8 cellular contexts compared by ENCODE assay signal in the genomic region with DNA sequence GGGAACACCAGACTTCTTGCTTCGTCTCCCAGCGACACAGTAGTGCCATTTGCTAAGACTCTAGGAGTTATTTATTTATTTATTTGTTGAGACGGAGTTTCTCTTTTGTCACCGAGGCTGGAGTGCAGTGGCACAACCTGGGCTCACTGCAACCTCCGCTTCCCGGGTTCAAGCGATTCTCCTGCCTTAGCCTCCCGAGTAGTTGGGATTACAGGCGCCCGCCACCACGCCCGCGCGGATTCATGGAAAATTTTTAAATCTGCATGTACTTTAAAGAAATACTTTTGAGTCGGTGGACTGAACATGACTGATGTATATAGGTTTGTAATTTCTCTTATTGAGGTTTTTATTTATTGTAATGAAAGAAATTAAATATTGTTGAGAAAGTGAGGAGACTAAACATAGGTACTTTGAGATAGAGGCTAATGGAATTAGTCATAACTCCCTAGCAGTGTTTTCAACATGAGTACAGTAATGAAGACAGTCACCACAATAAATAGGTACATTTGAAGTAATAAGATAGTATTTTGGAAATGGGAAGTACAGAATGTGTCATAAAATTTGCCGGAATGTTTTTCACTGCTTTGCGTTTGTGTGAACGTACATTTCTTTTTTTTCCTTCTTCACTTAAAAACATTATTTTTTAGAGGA. TPM values are rescaled to one million over a fixed set of nuclear protein-coding genes. Genes with fewer than 3 reads are reported as not detected.
A peak's percentile ranks its signal among the peaks of the same experiment; 100 is the strongest.
DNase-seq lines count a peak whose midpoint lies in the region; ATAC-seq and TF ChIP-seq lines count a peak whose summit lies in the region.

No MANE protein-coding gene starts in this region.

- H3K27me3 Mint-ChIP-seq in CD4-positive, CD25-positive, alpha-beta regulatory T cell, result peaks cover 4% of the 10 kb centered on the region
- H3K27me3 Mint-ChIP-seq in natural killer cell (ENCODE audit: low read depth in 2 of 2), result peaks cover 0 to 6% of the 10 kb centered on the region in 2 donors

- H3K4me1 ChIP-seq in CD4-positive, CD25-positive, alpha-beta regulatory T cell (ENCODE audit: control insufficient read depth, insufficient read depth, low read length, poor library complexity, severe bottlenecking), result peaks cover 14% of the 10 kb centered on the region
- H3K4me1 ChIP-seq in Karpas-422 (ENCODE audit: low read length), result peaks cover 37% of the 10 kb centered on the region

- H3K9me3 Mint-ChIP-seq in CD4-positive, CD25-positive, alpha-beta regulatory T cell, result peaks cover 0 to 4% (median 0%) of the 10 kb centered on the region in 7 donors
- no peaks in the 10 kb centered on the region for H3K9me3 Mint-ChIP-seq in natural killer cell

- H3K9ac ChIP-seq in Karpas-422 (ENCODE audit: low read length), result peak overlapping the region; percentile 99

- H2AFZ ChIP-seq in Karpas-422 (ENCODE audit: low read length), result no peak overlapping the region

- DNase-seq in CD4-positive, CD25-positive, alpha-beta regulatory T cell, result no peak
- DNase-seq in Karpas-422 (no peak), dorsolateral prefrontal cortex (no peak), natural killer cell (no peak), mesenteric fat pad (ENCODE audit: low spot score) (no peak), middle frontal gyrus (ENCODE audit: extremely low spot score, low spot score) (no peak), NCI-H1694 (lab: John Stamatoyannopoulos, UW) (no peak)

- H3K9me3 ChIP-seq in CD4-positive, CD25-positive, alpha-beta regulatory T cell (ENCODE audit: control insufficient read depth in 2 of 2, low read length in 2 of 2), result no peaks in the 10 kb centered on the region
- no peaks in the 10 kb centered on the region for H3K9me3 ChIP-seq in Karpas-422 (ENCODE audit: low read length)

- peak overlapping the region; percentile 79 for H3K4me2 ChIP-seq in Karpas-422 (ENCODE audit: low read depth, low read length, poor library complexity, severe bottlenecking)

- no peak overlapping the region for H3K27ac ChIP-seq in CD4-positive, CD25-positive, alpha-beta regulatory T cell (ENCODE audit: insufficient read depth, low read length, poor library complexity, severe bottlenecking)
- H3K27ac ChIP-seq in Karpas-422 (ENCODE audit: low read length) (peak overlapping the region; percentile 72), dorsolateral prefrontal cortex (peak overlapping the region in 7 of 59 donors; percentile 46 to 93 (median 84))

- TF ChIP-seq CTCF in dorsolateral prefrontal cortex (IDR thresholded peaks at IDR 0.05 in 54 of 56, conservative IDR thresholded peaks at IDR 0.05 in 2 of 56; ENCODE audit: low read depth in 1 of 56, partially characterized antibody in 56 of 56) (no peak), natural killer cell (IDR thresholded peaks at IDR 0.05) (no peak)

- H3K27me3 ChIP-seq in CD4-positive, CD25-positive, alpha-beta regulatory T cell (ENCODE audit: control insufficient read depth, insufficient read depth, low read length), result peaks cover 7% of the 10 kb centered on the region
- H3K27me3 ChIP-seq in Karpas-422 (ENCODE audit: low read length), result no peaks in the 10 kb centered on the region
- H3K27me3 ChIP-seq in dorsolateral prefrontal cortex, result no peaks in the 10 kb centered on the region

- H3K4me1 Mint-ChIP-seq in CD4-positive, CD25-positive, alpha-beta regulatory T cell, result peaks cover 17 to 50% (median 28%) of the 10 kb centered on the region in 4 donors
- H3K4me1 Mint-ChIP-seq in natural killer cell, result peaks cover 26 to 27% of the 10 kb centered on the region in 2 donors

- peaks cover 5% of the 10 kb centered on the region for H3K36me3 Mint-ChIP-seq in CD4-positive, CD25-positive, alpha-beta regulatory T cell
- no peaks in the 10 kb centered on the region for H3K36me3 Mint-ChIP-seq in natural killer cell

- intact Hi-C loops in dorsolateral prefrontal cortex (cut with DNase I) (loop anchor here (10.0 kb wide), 1 partner anchor 185 kb away; no protein-coding TSS in a partner anchor), natural killer cell (cut with micrococcal nuclease) (no loop called here)

- no peaks in the 10 kb centered on the region for H3K9me2 ChIP-seq in Karpas-422 (replicated peaks; ENCODE audit: insufficient read depth, low read length)

- ATAC-seq in CD4-positive, CD25-positive, alpha-beta regulatory T cell (ENCODE audit: low read depth in 2 of 2), result no peak
- ATAC-seq in natural killer cell, result no peak
- no peak for ATAC-seq in HG03095 (IDR thresholded peaks at IDR 0.05; ENCODE audit: unreplicated experiment)

- no peaks in the 10 kb centered on the region for H3K36me3 ChIP-seq in CD4-positive, CD25-positive, alpha-beta regulatory T cell (ENCODE audit: control insufficient read depth, insufficient read depth, low read length)
- H3K36me3 ChIP-seq in Karpas-422 (ENCODE audit: insufficient read depth, low read length), result peaks cover 25% of the 10 kb centered on the region

- H3K27ac Mint-ChIP-seq in CD4-positive, CD25-positive, alpha-beta regulatory T cell, result peak overlapping the region; percentile 89 to 94 (median 89)
- peak overlapping the region; percentile 73 to 93 for H3K27ac Mint-ChIP-seq in natural killer cell

- peaks cover 4% of the 10 kb centered on the region; the same call in 1 of the 2 replicates for H4K20me1 ChIP-seq in Karpas-422 (ENCODE audit: insufficient read depth, low read depth, low read length)

- H3K4me3 Mint-ChIP-seq in CD4-positive, CD25-positive, alpha-beta regulatory T cell, result peak overlapping the region; percentile 91 to 98 (median 96)
- H3K4me3 Mint-ChIP-seq in natural killer cell, result peak overlapping the region; percentile 94

- peaks cover 59% of the 10 kb centered on the region for H3K79me2 ChIP-seq in Karpas-422 (ENCODE audit: low read length)

- H3K4me3 ChIP-seq in CD4-positive, CD25-positive, alpha-beta regulatory T cell (ENCODE audit: low read depth, low read length), result peak overlapping the region; percentile 87
- peak overlapping the region; percentile 100 for H3K4me3 ChIP-seq in Karpas-422 (ENCODE audit: low read length)
- H3K4me3 ChIP-seq in dorsolateral prefrontal cortex, result peak overlapping the region; percentile 46 to 99 (median 92)

RNA-seq across cellular contexts. Expression of a gene that starts 1.0 kb away (rescaled TPM):
- total RNA-seq in CD4-positive, CD25-positive, alpha-beta regulatory T cell, result 7.1 TPM
- polyA plus RNA-seq in CD4-positive, CD25-positive, alpha-beta regulatory T cell, result 10 to 100 TPM; 19.4 to 23.2 (median 22.4) TPM
- 64.8 and 106 TPM in 2 replicates for total RNA-seq in Karpas-422 (2014; rRNA removed; shearing (Covaris generic); ENCODE audit: low replicate concordance)
- total RNA-seq in dorsolateral prefrontal cortex, result 10 to 100 TPM; 17.0 to 45.9 (median 34.0) TPM
- 1 to 10 TPM; 3.8 to 8.7 (median 7.7) TPM for total RNA-seq in natural killer cell
- total RNA-seq in mesenteric fat pad, result 18.8 TPM
